In genomic region chr12:49111206-49111605, GRCh38 we compare ENCODE assay signal across 8 cellular contexts. TPM values are rescaled to one million over a fixed set of nuclear protein-coding genes. Genes with fewer than 3 reads are reported as not detected.
DNase-seq lines count a peak whose midpoint lies in the region; ATAC-seq and TF ChIP-seq lines count a peak whose summit lies in the region.

No MANE protein-coding gene starts in this region.

- TF ChIP-seq CTCF in left lung (IDR thresholded peaks at IDR 0.05) (no peak), upper lobe of left lung (IDR thresholded peaks at IDR 0.05) (no peak)

- H3K36me3 Mint-ChIP-seq in activated naive CD4-positive, alpha-beta T cell treated with anti-CD3 and anti-CD28 coated beads, Interleukin-2, amount 10 ng/mL, durations not matched to agents 7 days and 5 days = peaks cover 9% of the 10 kb centered on the region
- H3K36me3 Mint-ChIP-seq in activated naive CD8-positive, alpha-beta T cell = no peaks in the 10 kb centered on the region

- H3K9me3 Mint-ChIP-seq in activated naive CD4-positive, alpha-beta T cell treated with anti-CD3 and anti-CD28 coated beads, Interleukin-2, amount 10 ng/mL, durations not matched to agents 7 days and 5 days = no peaks in the 10 kb centered on the region
- H3K9me3 Mint-ChIP-seq in activated naive CD8-positive, alpha-beta T cell (ENCODE audit: low read depth) = no peaks in the 10 kb centered on the region

- H3K36me3 ChIP-seq in left lung (peaks cover 0 to 2% of the 10 kb centered on the region in 2 donors), upper lobe of left lung (peaks cover 0 to 8% (median 0%) of the 10 kb centered on the region in 4 donors)

- no peak for TF ChIP-seq POLR2A in upper lobe of left lung (IDR thresholded peaks at IDR 0.05)

- H3K27ac ChIP-seq in left lung = peak overlapping the region; percentile 87 to 96
- H3K27ac ChIP-seq in upper lobe of left lung = peak overlapping the region; percentile 94 to 100 (median 98)

- H3K4me1 Mint-ChIP-seq in activated naive CD4-positive, alpha-beta T cell treated with anti-CD3 and anti-CD28 coated beads, Interleukin-2, amount 10 ng/mL, durations not matched to agents 7 days and 5 days = peaks cover 28% of the 10 kb centered on the region
- peaks cover 36% of the 10 kb centered on the region for H3K4me1 Mint-ChIP-seq in activated naive CD8-positive, alpha-beta T cell (ENCODE audit: low read depth)

- CTCF ChIA-PET in activated naive CD4-positive, alpha-beta T cell treated with anti-CD3 and anti-CD28 coated beads, Interleukin-2, amount 10 ng/mL, durations not matched to agents 7 days and 5 days (lab: Charles Lee) = interaction anchor here (0.6 to 4.3 kb wide), 4 partner anchors 10 to 114 kb away, joined by 3 to 38 read pairs (median 4); no protein-coding TSS in a partner anchor

- peak overlapping the region; percentile 94 for H3K4me3 Mint-ChIP-seq in activated naive CD4-positive, alpha-beta T cell treated with anti-CD3 and anti-CD28 coated beads, Interleukin-2, amount 10 ng/mL, durations not matched to agents 7 days and 5 days
- peak overlapping the region; percentile 96 for H3K4me3 Mint-ChIP-seq in activated naive CD8-positive, alpha-beta T cell

- H3K27me3 Mint-ChIP-seq in activated naive CD4-positive, alpha-beta T cell treated with anti-CD3 and anti-CD28 coated beads, Interleukin-2, amount 10 ng/mL, durations not matched to agents 7 days and 5 days = peaks cover 15% of the 10 kb centered on the region
- no peaks in the 10 kb centered on the region for H3K27me3 Mint-ChIP-seq in activated naive CD8-positive, alpha-beta T cell

- intact Hi-C loops in left lung (cut with DNase I) = no loop called here

- 45 to 54% methylated on average over 6 of the region's 6 CpGs for WGBS in upper lobe of left lung, 2 donors

- H3K27ac Mint-ChIP-seq in activated naive CD4-positive, alpha-beta T cell treated with anti-CD3 and anti-CD28 coated beads, Interleukin-2, amount 10 ng/mL, durations not matched to agents 7 days and 5 days = peak overlapping the region; percentile 94
- H3K27ac Mint-ChIP-seq in activated naive CD8-positive, alpha-beta T cell = peak overlapping the region; percentile 94

- H3K4me3 ChIP-seq in left lung (peak overlapping the region; percentile 68 to 81), upper lobe of left lung (peak overlapping the region in 3 of 4 donors; percentile 82 to 94 (median 86))

- H3K9me3 ChIP-seq in left lung (no peaks in the 10 kb centered on the region), upper lobe of left lung (no peaks in the 10 kb centered on the region)

- no peak for TF ChIP-seq EP300 in upper lobe of left lung (IDR thresholded peaks at IDR 0.05)

- ATAC-seq in left lung (no peak), upper lobe of left lung (ENCODE audit: low FRiP score in 2 of 2) (no peak), GM18909 (IDR thresholded peaks at IDR 0.05; ENCODE audit: poor library complexity, unreplicated experiment) (no peak)

- peaks cover 22 to 38% of the 10 kb centered on the region in 2 donors for H3K4me1 ChIP-seq in left lung
- peaks cover 30 to 44% (median 32%) of the 10 kb centered on the region in 4 donors for H3K4me1 ChIP-seq in upper lobe of left lung

- DNase-seq in activated naive CD4-positive, alpha-beta T cell treated with anti-CD3 and anti-CD28 coated beads, Interleukin-2, amount 10 ng/mL, durations not matched to agents 7 days and 5 days = no peak
- DNase-seq in activated naive CD4-positive, alpha-beta T cell treated with Interleukin-2 at 50 U/mL for 16 hours = no peak
- no peak for DNase-seq in left lung
- no peak for DNase-seq in upper lobe of left lung
- no peak for DNase-seq in LoVo (ENCODE audit: low spot score)
- DNase-seq in NCI-H82 (lab: John Stamatoyannopoulos, UW) = no peak

- H3K27me3 ChIP-seq in left lung (no peaks in the 10 kb centered on the region), upper lobe of left lung (no peaks in the 10 kb centered on the region)

RNA-seq across cellular contexts. Expression of gene LMBR1L, which starts 0.6 kb away (rescaled TPM):
- total RNA-seq in left lung (10 to 100 TPM; 39.9 to 42.8 TPM), upper lobe of left lung (100 to 1,000 TPM in 1 of 6 donors, 10 to 100 TPM in 5; 20.4 to 108 (median 57.7) TPM)

RNA-seq across cellular contexts. Expression of gene DHH, which starts 16.6 kb away (rescaled TPM):
- total RNA-seq in left lung (1 to 10 TPM; 2.0 to 2.9 TPM), upper lobe of left lung (1 to 10 TPM in 2 of 6 donors, under 1 TPM in 3, not detected in 1; 0.39 to 3.1 (median 0.76) TPM)

RNA-seq across cellular contexts. Expression of gene TUBA1B, which starts 20.0 kb away (rescaled TPM):
- total RNA-seq in left lung (1,000 to 10,000 TPM in 1 of 2 donors, 100 to 1,000 TPM in 1; 603 to 1,153 TPM), upper lobe of left lung (100 to 1,000 TPM in 5 of 6 donors, 10 to 100 TPM in 1; 87.0 to 764 (median 397) TPM)

RNA-seq across cellular contexts. Expression of gene RHEBL1, which starts 41.4 kb away (rescaled TPM):
- total RNA-seq in left lung (1 to 10 TPM in 1 of 2 donors, under 1 TPM in 1; 0.71 to 1.1 TPM), upper lobe of left lung (1 to 10 TPM in 2 of 6 donors, under 1 TPM in 2, not detected in 2; 0.97 to 1.4 (median 1.2) TPM)

RNA-seq across cellular contexts. Expression of gene KMT2D, which starts 50.6 kb away (rescaled TPM):
- total RNA-seq in left lung (100 to 1,000 TPM in 1 of 2 donors, 10 to 100 TPM in 1; 81.2 to 110 TPM), upper lobe of left lung (100 to 1,000 TPM in 5 of 6 donors, 10 to 100 TPM in 1; 91.5 to 250 (median 112) TPM)
